In the genomic region with DNA sequence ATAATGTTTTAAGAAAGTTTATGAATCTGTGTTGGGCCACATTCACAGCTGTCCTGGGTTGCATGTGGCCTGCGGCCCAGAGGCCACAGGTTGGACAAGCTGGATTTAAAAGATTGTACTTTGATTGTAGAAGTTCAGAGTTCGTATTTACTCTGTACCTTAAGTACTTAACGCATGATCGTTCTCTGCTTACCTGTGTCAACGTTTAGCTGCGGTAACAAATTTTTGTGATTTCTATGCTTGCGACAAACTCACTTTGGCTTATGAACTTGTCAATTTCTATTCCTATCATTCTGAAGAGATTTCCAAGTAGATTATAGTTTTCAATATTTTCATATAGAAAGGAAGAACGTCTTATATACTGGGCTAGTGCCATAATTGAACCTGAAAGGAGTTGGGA, we compare ENCODE assay signal across 23 cellular contexts.
A peak's percentile ranks its signal among the peaks of the same experiment; 100 is the strongest.
DNase-seq lines count a peak whose midpoint lies in the region; ATAC-seq, FAIRE-seq and TF ChIP-seq lines count a peak whose summit lies in the region.
"Had no signal": no experiment of that assay in that cellular context is flagged by ENCODE, and none has a peak within 500 bp of the region (broad histone marks: within the 10 kb centered on the region; RNA-seq: fewer than 3 reads in every experiment).

No MANE protein-coding gene starts in this region.

- DNase-seq in HepG2 (ENCODE audit: low spot score) (no peak), right lobe of liver (no peak), GM23338 (ENCODE audit: low spot score) (no peak), NCI-H69 (lab: John Stamatoyannopoulos, UW) (peak; percentile 8), NK-92 (lab: John Stamatoyannopoulos, UW; ENCODE audit: unreplicated experiment) (no peak), germinal center (ENCODE audit: low spot score) (no peak)
- DNase-seq: 8988T; ACHN; BE2C; C1 segment of cervical spinal cord; CD4-positive, alpha-beta memory T cell; CD4-positive, CD25-positive, alpha-beta regulatory T cell; CD8-positive, alpha-beta memory T cell; COR-L47; DMS79 treated with DMSO at 0.1 percent for 48 hours; GF-D8 had no signal

- no peaks in the 10 kb centered on the region for H4K20me1 ChIP-seq in HepG2 (ENCODE audit: insufficient read depth, low read length)
- H4K20me1 ChIP-seq in GM23338 (replicated peaks; ENCODE audit: insufficient read depth) = no peaks in the 10 kb centered on the region
- H4K20me1 ChIP-seq: BLaER1 had no signal

- H3K9me3 Mint-ChIP-seq in GM23338 = no peaks in the 10 kb centered on the region; the same call in 2 of the 3 replicates
- H3K9me3 Mint-ChIP-seq: CD4-positive, alpha-beta memory T cell had no signal

- ATAC-seq in HepG2 = no peak
- no peak for ATAC-seq in right lobe of liver
- ATAC-seq in GM23338 = no peak
- ATAC-seq in GM21576 (IDR thresholded peaks at IDR 0.05; ENCODE audit: unreplicated experiment) = no peak

- H3K9ac ChIP-seq in HepG2 (ENCODE audit: insufficient read depth, low read depth, low read length) = no peak overlapping the region
- H3K9ac ChIP-seq: BLaER1 had no signal

- no peaks in the 10 kb centered on the region for H3K4me1 ChIP-seq in HepG2 (ENCODE audit: insufficient read depth, low read length)
- H3K4me1 ChIP-seq in right lobe of liver = no peaks in the 10 kb centered on the region
- peaks cover 55% of the 10 kb centered on the region for H3K4me1 ChIP-seq in GM23338 (ENCODE audit: insufficient read depth)
- H3K4me1 ChIP-seq: BE2C, BLaER1 had no signal

- in situ Hi-C loops in HepG2 (cut with HindIII; ENCODE audit: extremely low pct_ligation_motif_present, low pct_unique_long_range_greater_than_20kb) = no loop called here

- H3K27me3 ChIP-seq in HepG2 (ENCODE audit: control insufficient read depth in 1 of 2, insufficient read depth in 2 of 2, low read length in 2 of 2) (no peaks in the 10 kb centered on the region), right lobe of liver (no peaks in the 10 kb centered on the region), GM23338 (ENCODE audit: insufficient read depth) (no peaks in the 10 kb centered on the region)
- H3K27me3 ChIP-seq: BE2C, BLaER1 had no signal

- H2AFZ ChIP-seq in HepG2 (ENCODE audit: low read length) (no peak overlapping the region), GM23338 (no peak overlapping the region)

- no peak overlapping the region for H3K4me2 ChIP-seq in HepG2 (ENCODE audit: low read depth, low read length)
- H3K4me2 ChIP-seq in GM23338 = no peak overlapping the region
- H3K4me2 ChIP-seq: BLaER1 had no signal

- H3F3A ChIP-seq in GM23338 (replicated peaks; ENCODE audit: low read depth) = no peaks in the 10 kb centered on the region

- peak overlapping the region; percentile 70; the same call in 1 of the 2 replicates for H3K27ac Mint-ChIP-seq in GM23338
- H3K27ac Mint-ChIP-seq: CD14-positive monocyte; CD4-positive, alpha-beta memory T cell; CD4-positive, CD25-positive, alpha-beta regulatory T cell; CD8-positive, alpha-beta memory T cell had no signal

- intact Hi-C loops in HepG2 (cut with micrococcal nuclease; ENCODE audit: unreplicated experiment) (no loop called here), right lobe of liver (cut with DNase I) (no loop called here)

- no peak for TF ChIP-seq RAD21 in HepG2 (CRISPR knock-in tag; IDR thresholded peaks at IDR 0.05)

- BruUV-seq in HepG2 (replicated peaks; lab: Mats Ljungman, UMichigan) = no TSS peak

- 16% methylated on average over 8 of the region's 8 CpGs for WGBS in HepG2 (ENCODE audit: low lambda C conversion rate)
- WGBS in right lobe of liver (ENCODE audit: insufficient coverage, low coverage, low lambda C conversion rate, missing lambda C conversion rate) = 72% methylated on average over 8 of the region's 8 CpGs

- H3K36me3 ChIP-seq in HepG2 (replicated peaks in 1 of 2; ENCODE audit: control insufficient read depth in 1 of 2, insufficient read depth in 2 of 2, low read length in 2 of 2) (no peaks in the 10 kb centered on the region), right lobe of liver (no peaks in the 10 kb centered on the region), GM23338 (ENCODE audit: insufficient read depth) (no peaks in the 10 kb centered on the region)
- H3K36me3 ChIP-seq: BE2C, BLaER1 had no signal

- CTCF ChIA-PET in HepG2 (lab: Yijun Ruan, JAX; ENCODE audit: low intra/inter-chr PET ratio, low total read pairs) = no interaction called here

- TF ChIP-seq POLR2A in HepG2 (IDR thresholded peaks at IDR 0.05; ENCODE audit: insufficient read depth in 1 of 2, low read depth in 2 of 2, low read length in 2 of 2) (no peak), right lobe of liver (IDR thresholded peaks at IDR 0.05) (no peak)

- POLR2A ChIA-PET in HepG2 (lab: Yijun Ruan, JAX) = no interaction called here

- H3K27ac ChIP-seq in HepG2 (ENCODE audit: extremely low read length, insufficient read depth, low read length) (no peak overlapping the region), right lobe of liver (no peak overlapping the region), GM23338 (ENCODE audit: low read depth) (no peak overlapping the region)
- H3K27ac ChIP-seq: BLaER1 had no signal

- H3K9me2 ChIP-seq in GM23338 (ENCODE audit: insufficient read depth) = no peaks in the 10 kb centered on the region; the same call in 1 of the 2 replicates

- H3K4me3 ChIP-seq in HepG2 (replicated peaks in 1 of 3; ENCODE audit: insufficient read depth in 1 of 3, low read depth in 2 of 3, low read length in 3 of 3) (no peak overlapping the region), right lobe of liver (no peak overlapping the region), GM23338 (no peak overlapping the region)
- H3K4me3 ChIP-seq: BLaER1 had no signal

- no peak for FAIRE-seq in HepG2 (lab: Jason Lieb, UNC)
- FAIRE-seq: A204.1, G401.6, GM12891, GM19239 had no signal

- H3K4me3 Mint-ChIP-seq in GM23338 = no peak overlapping the region
- H3K4me3 Mint-ChIP-seq: CD14-positive monocyte; CD4-positive, alpha-beta memory T cell; CD4-positive, CD25-positive, alpha-beta regulatory T cell; CD8-positive, alpha-beta memory T cell had no signal

- no peaks in the 10 kb centered on the region for H3K27me3 Mint-ChIP-seq in GM23338 (ENCODE audit: insufficient read depth, low read depth, poor library complexity)
- H3K27me3 Mint-ChIP-seq: CD4-positive, CD25-positive, alpha-beta regulatory T cell had no signal

- H3K4me1 Mint-ChIP-seq in GM23338 = peaks cover 40% of the 10 kb centered on the region
- H3K4me1 Mint-ChIP-seq: CD14-positive monocyte; CD4-positive, alpha-beta memory T cell; CD4-positive, CD25-positive, alpha-beta regulatory T cell; CD8-positive, alpha-beta memory T cell had no signal

- no peak for TF ChIP-seq EP300 in HepG2 (IDR thresholded peaks at IDR 0.05; ENCODE audit: low read depth in 2 of 2, low read length in 2 of 2)
- no peak for TF ChIP-seq EP300 in HepG2 (CRISPR knock-in tag; IDR thresholded peaks at IDR 0.05; ENCODE audit: borderline replicate concordance)

- no peak for TF ChIP-seq CTCF in HepG2 (CRISPR knock-in tag; IDR thresholded peaks at IDR 0.05)
- TF ChIP-seq CTCF in right lobe of liver (IDR thresholded peaks at IDR 0.05) = no peak
- no peak for TF ChIP-seq CTCF in GM23338 (conservative IDR thresholded peaks at IDR 0.05; ENCODE audit: low read depth in 2 of 2)

- H3K36me3 Mint-ChIP-seq in GM23338 (ENCODE audit: low read depth) = no peaks in the 10 kb centered on the region
- H3K36me3 Mint-ChIP-seq: CD14-positive monocyte; CD4-positive, alpha-beta memory T cell; CD4-positive, CD25-positive, alpha-beta regulatory T cell; CD8-positive, alpha-beta memory T cell had no signal

- H3K79me2 ChIP-seq in HepG2 (ENCODE audit: insufficient read depth, low read length) (no peaks in the 10 kb centered on the region), GM23338 (replicated peaks; ENCODE audit: insufficient read depth) (peaks cover 62% of the 10 kb centered on the region)

- H3K9me3 ChIP-seq in HepG2 (ENCODE audit: low read length) (no peaks in the 10 kb centered on the region), right lobe of liver (no peaks in the 10 kb centered on the region)
- H3K9me3 ChIP-seq: BE2C, BLaER1 had no signal

TF ChIP-seq in HepG2, 621 proteins besides CTCF, POLR2A, EP300 and RAD21:
- TF ChIP-seq ZNF12 (CRISPR knock-in tag; IDR thresholded peaks at IDR 0.05) (peak; percentile 96), KDM3A (CRISPR knock-in tag; IDR thresholded peaks at IDR 0.05; ENCODE audit: low read depth) (no peak)

TF ChIP-seq in GM23338, 12 proteins besides CTCF, POLR2A, EP300 and RAD21:
- TF ChIP-seq STAT1 (IDR thresholded peaks at IDR 0.05; ENCODE audit: unreplicated experiment) (no peak), ZNF331 (CRISPR knock-in tag; IDR thresholded peaks at IDR 0.05; ENCODE audit: low read depth) (no peak)
TF ChIP-seq in GM23338: peak in this region for 0.
